ENCODE assay signal across 8 cellular contexts in the genomic region with DNA sequence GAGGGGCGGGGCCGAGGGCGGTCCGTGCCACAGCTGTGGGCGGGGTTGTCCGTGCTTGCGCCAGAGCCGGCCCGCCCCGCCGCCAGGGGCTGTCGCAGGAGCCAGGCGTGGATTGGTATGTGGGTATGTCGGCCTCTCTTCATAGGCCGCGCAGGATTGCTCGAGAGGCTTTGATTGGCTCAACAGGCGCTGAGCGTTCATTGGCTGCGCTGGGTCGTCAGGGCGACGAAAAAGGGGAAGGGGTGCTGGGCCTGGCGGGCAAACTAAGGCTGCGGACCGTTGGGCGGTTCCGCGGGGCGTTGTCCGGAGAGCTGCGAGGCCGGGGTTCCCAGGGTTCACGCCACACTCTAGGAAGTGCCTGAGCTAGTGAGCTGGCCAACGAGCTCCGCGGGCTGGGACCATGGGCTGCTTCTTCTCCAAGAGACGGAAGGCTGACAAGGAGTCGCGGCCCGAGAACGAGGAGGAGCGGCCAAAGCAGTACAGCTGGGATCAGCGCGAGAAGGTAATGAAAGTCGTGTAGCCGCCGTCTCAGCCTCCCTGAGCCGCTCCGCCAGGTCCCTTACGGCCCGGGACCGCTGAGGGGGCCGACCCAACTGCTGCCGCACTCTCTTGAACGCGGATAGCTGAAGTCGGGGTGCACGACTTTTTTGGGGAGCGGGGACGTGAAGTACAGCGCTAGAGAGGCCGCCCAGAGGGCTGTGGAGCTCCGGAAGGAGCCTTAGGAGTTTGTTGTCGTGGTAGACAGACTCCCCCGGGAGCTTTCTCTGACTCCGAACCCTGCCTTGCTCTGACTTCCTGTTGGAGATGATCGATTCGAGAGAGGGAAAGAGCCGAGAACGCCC. TPM values are rescaled to one million over a fixed set of nuclear protein-coding genes. Genes with fewer than 3 reads are reported as not detected.
A peak's percentile ranks its signal among the peaks of the same experiment; 100 is the strongest.
DNase-seq lines count a peak whose midpoint lies in the region; ATAC-seq, FAIRE-seq and TF ChIP-seq lines count a peak whose summit lies in the region.

A gene (plus strand): TSS at position 343 of the 842 bp plus-strand sequence. CDS start 58 bp downstream, at position 401.

- DNase-seq in NCI-H2171 treated with DMSO at 0.1 percent for 48 hours (lab: John Stamatoyannopoulos, UW): peak; percentile 90
- peak; percentile 90 for DNase-seq in WERI-Rb-1
- peak; percentile 83 for DNase-seq in bronchial epithelial cell (ENCODE audit: low read depth)

- H3K4me1 ChIP-seq in ACC112 (ENCODE audit: control insufficient read depth, insufficient read depth, low read length, unreplicated experiment) (peaks cover 21% of the 10 kb centered on the region), iPS-20b (ENCODE audit: insufficient read depth, low read length) (no peaks in the 10 kb centered on the region; the same call in 1 of the 2 replicates), skeletal muscle tissue (ENCODE audit: control insufficient read depth in 3 of 3, insufficient read depth in 3 of 3, low read length in 3 of 3) (no peaks in the 10 kb centered on the region)

- H3K9me3 ChIP-seq in WERI-Rb-1 (ENCODE audit: severe bottlenecking) (no peaks in the 10 kb centered on the region), iPS-20b (ENCODE audit: insufficient read depth, low read depth, low read length) (no peaks in the 10 kb centered on the region), skeletal muscle tissue (ENCODE audit: control insufficient read depth in 3 of 3, low read length in 3 of 3) (no peaks in the 10 kb centered on the region)

- H3K79me2 ChIP-seq in ACC112 (ENCODE audit: control insufficient read depth, insufficient read depth, low read length, unreplicated experiment): peaks cover 41% of the 10 kb centered on the region

- peak within 1 kb of the TSS; percentile 84 for H3K27ac ChIP-seq in ACC112 (ENCODE audit: low read depth, low read length)
- peak within 1 kb of the TSS; percentile 69 for H3K27ac ChIP-seq in WERI-Rb-1
- H3K27ac ChIP-seq in iPS-20b (ENCODE audit: low read length): no peak within 1 kb of the TSS
- peak within 1 kb of the TSS; percentile 78 for H3K27ac ChIP-seq in skeletal muscle tissue (ENCODE audit: low read depth, low read length)

- H2AFZ ChIP-seq in ACC112 (ENCODE audit: low read length, unreplicated experiment): no peak within 1 kb of the TSS

- FAIRE-seq in bronchial epithelial cell (lab: Jason Lieb, UNC): no peak

- peak within 1 kb of the TSS; percentile 87 for H3K4me3 ChIP-seq in ACC112 (ENCODE audit: low read depth, low read length)
- peak within 1 kb of the TSS; percentile 88 for H3K4me3 ChIP-seq in WERI-Rb-1 (ENCODE audit: low read depth, low read length)
- H3K4me3 ChIP-seq in bronchial epithelial cell (ENCODE audit: low read depth, low read length): peak within 1 kb of the TSS; percentile 67
- peak within 1 kb of the TSS; percentile 85 for H3K4me3 ChIP-seq in iPS-20b (ENCODE audit: low read length)
- peak within 1 kb of the TSS; percentile 83 to 88 (median 85) for H3K4me3 ChIP-seq in skeletal muscle tissue (ENCODE audit: low read length in 3 of 3)

- H3K27me3 ChIP-seq in ACC112 (ENCODE audit: insufficient read depth, low read length): no peaks in the 10 kb centered on the region
- no peaks in the 10 kb centered on the region for H3K27me3 ChIP-seq in WERI-Rb-1 (ENCODE audit: insufficient read depth, low read depth, severe bottlenecking)
- no peaks in the 10 kb centered on the region for H3K27me3 ChIP-seq in bronchial epithelial cell (ENCODE audit: control insufficient read depth, insufficient read depth, low read length)
- H3K27me3 ChIP-seq in iPS-20b (ENCODE audit: insufficient read depth, low read length): no peaks in the 10 kb centered on the region
- H3K27me3 ChIP-seq in skeletal muscle tissue (ENCODE audit: control insufficient read depth in 3 of 3, insufficient read depth in 3 of 3, low read length in 3 of 3): no peaks in the 10 kb centered on the region

- H3K36me3 ChIP-seq in ACC112 (ENCODE audit: insufficient read depth, low read length) (no peaks in the 10 kb centered on the region), WERI-Rb-1 (no peaks in the 10 kb centered on the region), bronchial epithelial cell (ENCODE audit: control insufficient read depth, insufficient read depth, low read length) (no peaks in the 10 kb centered on the region), iPS-20b (ENCODE audit: insufficient read depth, low read depth, low read length) (no peaks in the 10 kb centered on the region), skeletal muscle tissue (ENCODE audit: control insufficient read depth in 3 of 3, insufficient read depth in 3 of 3, low read length in 3 of 3) (no peaks in the 10 kb centered on the region)

- peak within 1 kb of the TSS; percentile 79; the same call in 1 of the 2 replicates for H3K9ac ChIP-seq in iPS-20b (ENCODE audit: low read depth, low read length)
- H3K9ac ChIP-seq in skeletal muscle tissue (ENCODE audit: low read depth in 1 of 3, low read length in 3 of 3): peak within 1 kb of the TSS; percentile 80 to 87 (median 85)

- TF ChIP-seq CTCF in WERI-Rb-1 (IDR thresholded peaks at IDR 0.05; ENCODE audit: low read depth, low read length) (no peak), bronchial epithelial cell (IDR thresholded peaks at IDR 0.05; ENCODE audit: insufficient read depth, low read length, severe bottlenecking) (peak; percentile 6)

- ATAC-seq in GM18870 (IDR thresholded peaks at IDR 0.05; ENCODE audit: unreplicated experiment) (peak; percentile 89), HG03108 (IDR thresholded peaks at IDR 0.05; ENCODE audit: unreplicated experiment) (peak; percentile 91)

RNA-seq across cellular contexts. Expression of the gene that starts here (rescaled TPM):
- total RNA-seq in bronchial epithelial cell (16.1 and 16.6 TPM in 2 replicates), skeletal muscle tissue (14.6 TPM)
